ENCODE assay signal across 24 cellular contexts in genomic region chr1:199124351-199124750, GRCh38.
DNase-seq lines count a peak whose midpoint lies in the region; ATAC-seq and TF ChIP-seq lines count a peak whose summit lies in the region.
"Had no signal": no experiment of that assay in that cellular context is flagged by ENCODE, and none has a peak within 500 bp of the region (broad histone marks: within the 10 kb centered on the region; RNA-seq: fewer than 3 reads in every experiment).

No MANE protein-coding gene starts in this region.

- H3K4me3 Mint-ChIP-seq in mesothelial cell of epicardium: no peak overlapping the region
- H3K4me3 Mint-ChIP-seq: activated naive CD8-positive, alpha-beta T cell; activated T-helper 17 cell treated with anti-CD3 and anti-CD28 coated beads, Interleukin-2, amount 50 U/mL, for 72 hours; brain; CD14-positive monocyte; effector memory CD8-positive, alpha-beta T cell; T-helper 17 cell; type B pancreatic cell had no signal

- TF ChIP-seq CTCF in upper lobe of left lung (IDR thresholded peaks at IDR 0.05) (no peak), mesothelial cell of epicardium (IDR thresholded peaks at IDR 0.05; ENCODE audit: unreplicated experiment) (no peak)

- peaks cover 5% of the 10 kb centered on the region for H3K4me1 ChIP-seq in mesodermal cell (ENCODE audit: control insufficient read depth, insufficient read depth, low read length, poor library complexity, severe bottlenecking)
- H3K4me1 ChIP-seq in upper lobe of left lung: no peaks in the 10 kb centered on the region
- H3K4me1 ChIP-seq: SJCRH30 had no signal

- peak overlapping the region; percentile 80 for H3K27ac ChIP-seq in KOPT-K1 (ENCODE audit: low read depth, low read length, poor library complexity, severe bottlenecking)
- H3K27ac ChIP-seq in mesodermal cell (ENCODE audit: low read depth, low read length, severe bottlenecking): peak overlapping the region; percentile 48
- no peak overlapping the region for H3K27ac ChIP-seq in upper lobe of left lung
- H3K27ac ChIP-seq: SJCRH30, WERI-Rb-1 had no signal

- H3K9me3 Mint-ChIP-seq in mesothelial cell of epicardium: no peaks in the 10 kb centered on the region
- H3K9me3 Mint-ChIP-seq: activated T-helper 17 cell treated with anti-CD3 and anti-CD28 coated beads, Interleukin-2, amount 50 U/mL, for 72 hours; brain; effector memory CD8-positive, alpha-beta T cell; type B pancreatic cell had no signal

- no CpG with 5 or more reads among the region's 1 CpG for WGBS in mesodermal cell (ENCODE audit: insufficient coverage in 2 of 2), 2 experiments
- 83 to 91% methylated on average over 1 of the region's 1 CpG for WGBS in upper lobe of left lung, 2 donors

- peak; percentile 41 for DNase-seq in EL
- peak; percentile 71 for DNase-seq in amniotic epithelial cell (ENCODE audit: low read depth)
- no peak for DNase-seq in upper lobe of left lung
- DNase-seq in mesothelial cell of epicardium (ENCODE audit: low spot score in 2 of 2, unreplicated experiment in 2 of 2): no peak
- DNase-seq: activated CD8-positive, alpha-beta memory T cell treated with anti-CD3 and anti-CD28 coated beads, Interleukin-2, amount 50 U/mL, for 4 hours; effector memory CD8-positive, alpha-beta T cell; GDM1; glutamatergic neuron; Kasumi-1; NCI-H1092; NCI-H187 treated with DMSO at 0.1 percent for 48 hours; nucleus accumbens; SJCRH30; T-helper 17 cell; WERI-Rb-1 had no signal

- TF ChIP-seq POLR2A in upper lobe of left lung (IDR thresholded peaks at IDR 0.05): no peak

- H3K36me3 Mint-ChIP-seq in mesothelial cell of epicardium: no peaks in the 10 kb centered on the region
- H3K36me3 Mint-ChIP-seq: activated naive CD8-positive, alpha-beta T cell; brain; CD14-positive monocyte; type B pancreatic cell had no signal

- TF ChIP-seq EP300 in upper lobe of left lung (IDR thresholded peaks at IDR 0.05): no peak

- H3K4me3 ChIP-seq in mesodermal cell (ENCODE audit: extremely low read depth, insufficient read depth, low read length, poor library complexity, severe bottlenecking) (no peak overlapping the region), upper lobe of left lung (no peak overlapping the region)
- H3K4me3 ChIP-seq: SJCRH30 had no signal

- peaks cover 2% of the 10 kb centered on the region for H3K4me1 Mint-ChIP-seq in mesothelial cell of epicardium
- H3K4me1 Mint-ChIP-seq: activated T-helper 17 cell treated with anti-CD3 and anti-CD28 coated beads, Interleukin-2, amount 50 U/mL, for 72 hours; brain had no signal

- no peak overlapping the region for H3K27ac Mint-ChIP-seq in mesothelial cell of epicardium
- H3K27ac Mint-ChIP-seq: activated naive CD8-positive, alpha-beta T cell; activated T-helper 17 cell treated with anti-CD3 and anti-CD28 coated beads, Interleukin-2, amount 50 U/mL, for 72 hours; brain; effector memory CD8-positive, alpha-beta T cell; T-helper 17 cell; type B pancreatic cell had no signal

- H3K9me3 ChIP-seq in KOPT-K1 (ENCODE audit: insufficient read depth, low read length, poor library complexity, severe bottlenecking) (no peaks in the 10 kb centered on the region), mesodermal cell (ENCODE audit: control insufficient read depth, low read length) (no peaks in the 10 kb centered on the region), upper lobe of left lung (no peaks in the 10 kb centered on the region)
- H3K9me3 ChIP-seq: SJCRH30 had no signal

- H3K27me3 ChIP-seq in upper lobe of left lung: no peaks in the 10 kb centered on the region
- H3K27me3 ChIP-seq: SJCRH30 had no signal

- H3K36me3 ChIP-seq in KOPT-K1 (ENCODE audit: insufficient read depth, low read length) (no peaks in the 10 kb centered on the region), mesodermal cell (ENCODE audit: control insufficient read depth, insufficient read depth, low read length) (no peaks in the 10 kb centered on the region), upper lobe of left lung (no peaks in the 10 kb centered on the region)
- H3K36me3 ChIP-seq: SJCRH30, WERI-Rb-1 had no signal

- ATAC-seq in upper lobe of left lung (ENCODE audit: low FRiP score in 2 of 2): no peak
- no peak for ATAC-seq in HG03135 (IDR thresholded peaks at IDR 0.05; ENCODE audit: unreplicated experiment)
- ATAC-seq: activated T-helper 17 cell treated with anti-CD3 and anti-CD28 coated beads, Interleukin-2, amount 50 U/mL, for 72 hours; effector memory CD8-positive, alpha-beta T cell; esophagus mucosa; T-helper 17 cell had no signal

- H3K27me3 Mint-ChIP-seq in mesothelial cell of epicardium (ENCODE audit: low read depth): no peaks in the 10 kb centered on the region
- H3K27me3 Mint-ChIP-seq: activated naive CD8-positive, alpha-beta T cell; activated T-helper 17 cell treated with anti-CD3 and anti-CD28 coated beads, Interleukin-2, amount 50 U/mL, for 72 hours; brain; effector memory CD8-positive, alpha-beta T cell; T-helper 17 cell; type B pancreatic cell had no signal

Comparison
In these comparisons a context has a peak if more than half of its experiments do, and no peak if none do; other contexts are left out.
1. DNase-seq: peak in EL (single experiment) and amniotic epithelial cell (single experiment); none in upper lobe of left lung (0 of 2) and mesothelial cell of epicardium (0 of 2).
2. H3K27ac ChIP-seq: peak in KOPT-K1 (single experiment) and mesodermal cell (single experiment); none in upper lobe of left lung (0 of 4).